10 cellular contexts compared by ENCODE assay signal in the genomic region with DNA sequence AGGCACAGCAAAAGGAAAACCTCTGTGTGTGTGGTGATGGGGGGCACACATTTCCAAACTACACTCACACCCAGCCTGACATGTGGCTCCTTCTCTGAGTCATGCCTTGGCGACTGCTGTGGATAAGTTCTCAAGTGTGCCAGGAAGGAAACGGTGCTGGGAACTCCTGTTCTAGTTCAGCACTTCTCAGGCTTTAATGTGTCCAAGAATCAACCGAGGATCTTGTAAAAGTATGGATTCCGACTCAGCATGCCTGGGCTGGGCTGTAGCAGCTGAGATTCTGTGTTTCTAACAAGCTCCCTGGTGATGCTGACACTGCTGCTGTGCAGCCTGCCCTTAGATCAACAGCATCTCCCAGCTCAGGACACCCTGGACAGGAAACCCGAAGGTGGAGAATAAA. TPM values are rescaled to one million over a fixed set of nuclear protein-coding genes. Genes with fewer than 3 reads are reported as not detected.
DNase-seq lines count a peak whose midpoint lies in the region; ATAC-seq and TF ChIP-seq lines count a peak whose summit lies in the region.
"Had no signal": no experiment of that assay in that cellular context is flagged by ENCODE, and none has a peak within 500 bp of the region (broad histone marks: within the 10 kb centered on the region; RNA-seq: fewer than 3 reads in every experiment).

No MANE protein-coding gene starts in this region.

- TF ChIP-seq CTCF in HFF-Myc (IDR thresholded peaks at IDR 0.05; ENCODE audit: low read depth, low read length, missing control alignments): no peak
- no peak for TF ChIP-seq CTCF in cardiac fibroblast (IDR thresholded peaks at IDR 0.05; ENCODE audit: low read depth, low read length)
- TF ChIP-seq CTCF in suprapubic skin (IDR thresholded peaks at IDR 0.05): no peak

- no peaks in the 10 kb centered on the region for H3K79me2 ChIP-seq in ACC112 (ENCODE audit: control insufficient read depth, insufficient read depth, low read length, unreplicated experiment)

- DNase-seq in HFF-Myc (ENCODE audit: extremely low read depth, low read depth) (peak; percentile 67), cardiac fibroblast (ENCODE audit: low read depth in 2 of 2) (peak; percentile 90 to 93), left colon (no peak), suprapubic skin (ENCODE audit: low spot score in 2 of 2) (no peak), COLO668 (lab: John Stamatoyannopoulos, UW; ENCODE audit: unreplicated experiment) (no peak)
- no peak for DNase-seq in activated CD8-positive, alpha-beta memory T cell treated with anti-CD3 and anti-CD28 coated beads, Interleukin-2, amount 50 U/mL, for 4 hours
- DNase-seq: NCI-H345 had no signal

- TF ChIP-seq POLR2A in suprapubic skin (IDR thresholded peaks at IDR 0.05): no peak

- intact Hi-C loops in left colon (cut with DNase I, micrococcal nuclease): no loop called here

- H3K27me3 ChIP-seq in ACC112 (ENCODE audit: insufficient read depth, low read length) (peaks cover 34% of the 10 kb centered on the region), suprapubic skin (peaks cover 7% of the 10 kb centered on the region)
- H3K27me3 ChIP-seq: BLaER1 treated with 17β-estradiol and CSF1 and Interleukin-3, amounts not matched to agents 10 nM and 100 nM had no signal

- H3K27ac ChIP-seq in ACC112 (ENCODE audit: low read depth, low read length): peak overlapping the region; percentile 24; the same call in 1 of the 2 replicates
- H3K27ac ChIP-seq in suprapubic skin: no peak overlapping the region
- H3K27ac ChIP-seq: BLaER1 treated with 17β-estradiol and CSF1 and Interleukin-3, amounts not matched to agents 10 nM and 100 nM had no signal

- H3K4me3 ChIP-seq in ACC112 (ENCODE audit: low read depth, low read length): no peak overlapping the region
- no peak overlapping the region for H3K4me3 ChIP-seq in HFF-Myc (replicated peaks; ENCODE audit: low read depth, low read length)
- no peak overlapping the region for H3K4me3 ChIP-seq in cardiac fibroblast (replicated peaks in 1 of 2; ENCODE audit: low read depth in 2 of 2, low read length in 2 of 2)
- H3K4me3 ChIP-seq in suprapubic skin: no peak overlapping the region
- H3K4me3 ChIP-seq: BLaER1 treated with 17β-estradiol and CSF1 and Interleukin-3, amounts not matched to agents 10 nM and 100 nM had no signal

- H3K4me1 ChIP-seq in ACC112 (ENCODE audit: control insufficient read depth, insufficient read depth, low read length, unreplicated experiment): peaks cover 8% of the 10 kb centered on the region
- no peaks in the 10 kb centered on the region for H3K4me1 ChIP-seq in suprapubic skin

- H3K36me3 ChIP-seq in ACC112 (ENCODE audit: insufficient read depth, low read length) (no peaks in the 10 kb centered on the region), suprapubic skin (no peaks in the 10 kb centered on the region)
- H3K36me3 ChIP-seq: BLaER1 treated with 17β-estradiol and CSF1 and Interleukin-3, amounts not matched to agents 10 nM and 100 nM had no signal

- no peaks in the 10 kb centered on the region for H3K9me3 ChIP-seq in suprapubic skin
- H3K9me3 ChIP-seq: BLaER1 treated with 17β-estradiol and CSF1 and Interleukin-3, amounts not matched to agents 10 nM and 100 nM had no signal

- WGBS in suprapubic skin: 29% methylated on average over 5 of the region's 5 CpGs

- no peak overlapping the region for H2AFZ ChIP-seq in ACC112 (ENCODE audit: low read length, unreplicated experiment)

- TF ChIP-seq EP300 in suprapubic skin (IDR thresholded peaks at IDR 0.05): no peak

- ATAC-seq in left colon (peak; percentile 26), GM19455 (IDR thresholded peaks at IDR 0.05; ENCODE audit: unreplicated experiment) (no peak)

RNA-seq across cellular contexts. Expression of gene CLNK, which starts 20.2 kb away (rescaled TPM):
- total RNA-seq in left colon: under 1 TPM in 1 of 2 donors, not detected in 1; 0.06 TPM
- under 1 TPM in 3 of 4 donors, not detected in 1; 0.11 to 0.64 (median 0.52) TPM for total RNA-seq in suprapubic skin

Comparison
In these comparisons a context has a peak if more than half of its experiments do, and no peak if none do; other contexts are left out.
1. DNase-seq: peak in HFF-Myc (single experiment) and cardiac fibroblast (2 of 2); none in left colon (0 of 2), suprapubic skin (0 of 2), COLO668 (single experiment) and activated CD8-positive, alpha-beta memory T cell treated with anti-CD3 and anti-CD28 coated beads, Interleukin-2, amount 50 U/mL, for 4 hours (single experiment).